9 cellular contexts compared by ENCODE assay signal in the genomic region with DNA sequence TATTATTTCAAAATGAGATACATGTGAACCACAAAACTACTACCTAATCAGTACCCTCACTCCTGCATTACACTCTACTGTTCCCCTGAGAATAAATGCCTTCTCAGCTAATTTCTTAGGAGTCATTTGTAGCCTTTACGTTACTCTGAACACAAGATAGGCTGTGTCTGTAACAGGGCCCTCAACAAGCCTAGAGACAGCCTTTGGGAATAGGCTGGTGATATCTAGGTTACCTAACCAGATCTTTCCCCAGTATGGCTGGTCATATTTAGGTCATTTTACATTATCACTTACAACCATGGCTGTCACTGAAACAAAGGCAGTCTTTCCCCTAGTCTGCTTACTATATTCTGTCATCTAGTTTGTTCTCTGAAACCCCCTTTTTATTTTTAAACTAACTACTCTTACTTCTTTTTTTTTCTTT. TPM values are rescaled to one million over a fixed set of nuclear protein-coding genes. Genes with fewer than 3 reads are reported as not detected.
DNase-seq lines count a peak whose midpoint lies in the region; ATAC-seq and TF ChIP-seq lines count a peak whose summit lies in the region.
"Had no signal": no experiment of that assay in that cellular context is flagged by ENCODE, and none has a peak within 500 bp of the region (broad histone marks: within the 10 kb centered on the region; RNA-seq: fewer than 3 reads in every experiment).

No MANE protein-coding gene starts in this region.

- CTCF ChIA-PET in CD4-positive, alpha-beta memory T cell (lab: Charles Lee; ENCODE audit: partially characterized antibody), result interaction anchor here (0.7 to 8.5 kb wide), 9 partner anchors 8 to 228 kb away, joined by 3 to 132 read pairs (median 4); a partner anchor contains a TSS

- peak overlapping the region; percentile 66 for H3K27ac ChIP-seq in CD4-positive, alpha-beta memory T cell (ENCODE audit: low read depth, low read length)
- H3K27ac ChIP-seq in adrenal gland, result no peak overlapping the region

- peak in 3 of 5 donors; percentile 41 to 60 (median 55) for DNase-seq in CD4-positive, alpha-beta memory T cell
- no peak for DNase-seq in activated naive CD8-positive, alpha-beta T cell treated with anti-CD3 and anti-CD28 coated beads for 36 hours
- no peak for DNase-seq in epidermal melanocyte (ENCODE audit: insufficient read length, low spot score)
- DNase-seq in adrenal gland, result no peak
- DNase-seq in T-helper 9 cell, result no peak
- DNase-seq: H9 had no signal

- peak overlapping the region; percentile 85 to 98 (median 95) for H3K27ac Mint-ChIP-seq in CD4-positive, alpha-beta memory T cell
- peak overlapping the region; percentile 92 for H3K27ac Mint-ChIP-seq in activated naive CD8-positive, alpha-beta T cell treated with anti-CD3 and anti-CD28 coated beads for 36 hours

- no peaks in the 10 kb centered on the region for H3K9me3 Mint-ChIP-seq in CD4-positive, alpha-beta memory T cell
- no peaks in the 10 kb centered on the region for H3K9me3 Mint-ChIP-seq in activated naive CD8-positive, alpha-beta T cell treated with anti-CD3 and anti-CD28 coated beads for 36 hours
- H3K9me3 Mint-ChIP-seq: H9 had no signal

- H3K4me3 Mint-ChIP-seq in CD4-positive, alpha-beta memory T cell, result peak overlapping the region; percentile 52 to 83 (median 80)
- peak overlapping the region; percentile 50 for H3K4me3 Mint-ChIP-seq in activated naive CD8-positive, alpha-beta T cell treated with anti-CD3 and anti-CD28 coated beads for 36 hours
- H3K4me3 Mint-ChIP-seq: H9 had no signal

- peaks cover 39 to 52% of the 10 kb centered on the region in 2 donors for H3K36me3 Mint-ChIP-seq in CD4-positive, alpha-beta memory T cell
- peaks cover 63% of the 10 kb centered on the region for H3K36me3 Mint-ChIP-seq in activated naive CD8-positive, alpha-beta T cell treated with anti-CD3 and anti-CD28 coated beads for 36 hours

- H3K9me3 ChIP-seq in CD4-positive, alpha-beta memory T cell (ENCODE audit: control insufficient read depth in 1 of 2, low read length in 2 of 2), result no peaks in the 10 kb centered on the region
- H3K9me3 ChIP-seq in adrenal gland (replicated peaks in 1 of 3), result no peaks in the 10 kb centered on the region

- peak overlapping the region; percentile 11 to 42 for H3K4me3 ChIP-seq in CD4-positive, alpha-beta memory T cell (ENCODE audit: low read length in 2 of 2)
- no peak overlapping the region for H3K4me3 ChIP-seq in adrenal gland

- peak; percentile 32 for ATAC-seq in GM21360 (IDR thresholded peaks at IDR 0.05; ENCODE audit: unreplicated experiment)
- ATAC-seq in HG03280 (IDR thresholded peaks at IDR 0.05; ENCODE audit: unreplicated experiment), result peak; percentile 48
- ATAC-seq in HG03039 (IDR thresholded peaks at IDR 0.05; ENCODE audit: unreplicated experiment), result no peak

- peaks cover 99% of the 10 kb centered on the region for H3K4me1 ChIP-seq in CD4-positive, alpha-beta memory T cell (ENCODE audit: insufficient read depth, low read length)
- peaks cover 0 to 8% of the 10 kb centered on the region in 2 donors for H3K4me1 ChIP-seq in adrenal gland (replicated peaks in 1 of 2)

- no peak for TF ChIP-seq POLR2A in adrenal gland (IDR thresholded peaks at IDR 0.05)

- H3K27me3 ChIP-seq in CD4-positive, alpha-beta memory T cell (ENCODE audit: insufficient read depth, low read length), result no peaks in the 10 kb centered on the region
- no peaks in the 10 kb centered on the region for H3K27me3 ChIP-seq in adrenal gland

- peaks cover 11% of the 10 kb centered on the region for H3K36me3 ChIP-seq in CD4-positive, alpha-beta memory T cell (ENCODE audit: insufficient read depth, low read length)
- H3K36me3 ChIP-seq in adrenal gland (replicated peaks in 1 of 2), result peaks cover 0 to 15% of the 10 kb centered on the region in 2 donors

- H3K4me1 Mint-ChIP-seq in CD4-positive, alpha-beta memory T cell, result peaks cover 58 to 89% (median 74%) of the 10 kb centered on the region in 4 donors
- peaks cover 70% of the 10 kb centered on the region for H3K4me1 Mint-ChIP-seq in activated naive CD8-positive, alpha-beta T cell treated with anti-CD3 and anti-CD28 coated beads for 36 hours
- H3K4me1 Mint-ChIP-seq: H9 had no signal

- no peaks in the 10 kb centered on the region for H3K27me3 Mint-ChIP-seq in CD4-positive, alpha-beta memory T cell
- no peaks in the 10 kb centered on the region for H3K27me3 Mint-ChIP-seq in activated naive CD8-positive, alpha-beta T cell treated with anti-CD3 and anti-CD28 coated beads for 36 hours

- intact Hi-C loops in CD4-positive, alpha-beta memory T cell (cut with micrococcal nuclease), result loop anchor here (2.0 kb wide), 1 partner anchor 14 kb away; no protein-coding TSS in a partner anchor
- intact Hi-C loops in adrenal gland (cut with DNase I), result no loop called here

- no peak for TF ChIP-seq CTCF in adrenal gland (IDR thresholded peaks at IDR 0.05)

- 83 to 96% (median 91%) methylated on average over 1 of the region's 1 CpG for WGBS in adrenal gland, 4 donors

- POLR2A ChIA-PET in CD4-positive, alpha-beta memory T cell (lab: Charles Lee; ENCODE audit: partially characterized antibody), result interaction anchor here (0.6 to 13.9 kb wide), 15 partner anchors 9 to 779 kb away, joined by 3 to 666 read pairs (median 4); a partner anchor contains a TSS

RNA-seq across cellular contexts. Expression of a gene that starts 14.2 kb away (rescaled TPM):
- 100 to 1,000 TPM; 525 to 555 TPM for total RNA-seq in CD4-positive, alpha-beta memory T cell
- polyA plus RNA-seq in CD4-positive, alpha-beta memory T cell, result 10 to 100 TPM; 48.6 to 59.0 TPM
- 10 to 100 TPM; 65.6 to 65.7 TPM for total RNA-seq in activated naive CD8-positive, alpha-beta T cell treated with anti-CD3 and anti-CD28 coated beads for 36 hours
- total RNA-seq in adrenal gland, result 100 to 1,000 TPM in 2 of 8 donors, 10 to 100 TPM in 6; 25.7 to 127 (median 75.0) TPM
- 10 to 100 TPM; 19.9 to 42.9 (median 29.0) TPM for polyA plus RNA-seq in adrenal gland

RNA-seq across cellular contexts. Expression of a gene that starts 14.6 kb away (rescaled TPM):
- total RNA-seq in CD4-positive, alpha-beta memory T cell, result 10 to 100 TPM; 67.6 to 71.3 TPM
- polyA plus RNA-seq in CD4-positive, alpha-beta memory T cell, result 10 to 100 TPM; 24.8 to 34.0 TPM
- 10 to 100 TPM; 40.4 to 42.5 TPM for total RNA-seq in activated naive CD8-positive, alpha-beta T cell treated with anti-CD3 and anti-CD28 coated beads for 36 hours
- 10 to 100 TPM in 7 of 8 donors, 1 to 10 TPM in 1; 9.2 to 32.7 (median 14.2) TPM for total RNA-seq in adrenal gland
- polyA plus RNA-seq in adrenal gland, result 10 to 100 TPM in 1 of 3 donors, 1 to 10 TPM in 2; 2.2 to 14.3 (median 2.7) TPM

Comparison
In these comparisons a context has a peak if more than half of its experiments do, and no peak if none do; other contexts are left out.
1. DNase-seq: peak in CD4-positive, alpha-beta memory T cell (3 of 5); none in activated naive CD8-positive, alpha-beta T cell treated with anti-CD3 and anti-CD28 coated beads for 36 hours (single experiment), epidermal melanocyte (single experiment), adrenal gland (0 of 7) and T-helper 9 cell (single experiment).
2. H3K4me3 ChIP-seq: peak in CD4-positive, alpha-beta memory T cell (2 of 2); none in adrenal gland (0 of 4).
3. RNA of a gene that starts 14.2 kb away (total RNA-seq): 525 to 555 TPM in CD4-positive, alpha-beta memory T cell; 25.7 to 127 TPM in adrenal gland and 65.6 to 65.7 TPM in activated naive CD8-positive, alpha-beta T cell treated with anti-CD3 and anti-CD28 coated beads for 36 hours; every median in the first group is over 4 times any median in the second.